Comparison of ENCODE assay signal across 1 cellular context in genomic region chr9:8734760-8735159, GRCh38.
TF ChIP-seq lines count a peak whose summit lies in the region.

No MANE protein-coding gene starts in this region.

TF ChIP-seq in H1, 55 proteins besides CTCF, POLR2A, EP300 and RAD21 (continued from another document):
- TF ChIP-seq ZNF274 (IDR thresholded peaks at IDR 0.05; ENCODE audit: borderline replicate concordance, extremely low read depth, low read length) = no peak
- TF ChIP-seq FOSL1 (IDR thresholded peaks at IDR 0.05; ENCODE audit: insufficient read depth, low read depth, low read length) = no peak
- TF ChIP-seq TEAD4 (IDR thresholded peaks at IDR 0.05; ENCODE audit: low read depth, low read length) = peak; percentile 97
- no peak for TF ChIP-seq POU5F1 (IDR thresholded peaks at IDR 0.05; ENCODE audit: low read depth, low read length)
